ENCODE assay signal across 11 cellular contexts in genomic region chr1:19949016-19949415, GRCh38.
A peak's percentile ranks its signal among the peaks of the same experiment; 100 is the strongest.
DNase-seq lines count a peak whose midpoint lies in the region; TF ChIP-seq lines count a peak whose summit lies in the region.
"Had no signal": no experiment of that assay in that cellular context is flagged by ENCODE, and none has a peak within 500 bp of the region (broad histone marks: within the 10 kb centered on the region; RNA-seq: fewer than 3 reads in every experiment).

No MANE protein-coding gene starts in this region.

- H3K4me1 ChIP-seq in tibial artery: no peaks in the 10 kb centered on the region

- H3K4me3 ChIP-seq in astrocyte of the spinal cord (ENCODE audit: low read depth, low read length) (no peak overlapping the region), tibial artery (no peak overlapping the region)
- H3K4me3 ChIP-seq: cardiac muscle cell, hepatocyte had no signal

- peaks cover 0 to 23% of the 10 kb centered on the region in 2 donors for H3K27me3 ChIP-seq in tibial artery
- H3K27me3 ChIP-seq: cardiac muscle cell, hepatocyte had no signal

- intact Hi-C loops in tibial artery (cut with DNase I; ENCODE audit: low total_unique reads): no loop called here

- no peak for TF ChIP-seq CTCF in AG09319 (IDR thresholded peaks at IDR 0.05; ENCODE audit: low read depth, low read length)
- TF ChIP-seq CTCF in astrocyte of the spinal cord (IDR thresholded peaks at IDR 0.05; ENCODE audit: low read depth, low read length): no peak
- TF ChIP-seq CTCF in tibial artery (IDR thresholded peaks at IDR 0.05): no peak
- no peak for TF ChIP-seq CTCF in GM10266 (IDR thresholded peaks at IDR 0.05; ENCODE audit: control insufficient read depth, insufficient read depth, low read depth, missing control alignments)

- H3K27ac ChIP-seq in tibial artery: no peak overlapping the region
- H3K27ac ChIP-seq: cardiac muscle cell, hepatocyte had no signal

- H3K36me3 ChIP-seq in tibial artery: no peaks in the 10 kb centered on the region
- H3K36me3 ChIP-seq: cardiac muscle cell had no signal

- H3K9me3 ChIP-seq in tibial artery: no peaks in the 10 kb centered on the region

- peak; percentile 15 for DNase-seq in AG09319 (ENCODE audit: extremely low read depth, low read depth)
- DNase-seq in HS-27A (ENCODE audit: low read depth): peak; percentile 23
- peak; percentile 69 for DNase-seq in astrocyte of the spinal cord (ENCODE audit: low read depth, low spot score)
- DNase-seq in islet precursor cell: peak; percentile 93
- no peak for DNase-seq in tibial artery
- DNase-seq in stimulated activated CD4-positive, alpha-beta T cell treated with anti-CD3 and anti-CD28 coated beads, Interleukin-2, amount 100 ng/mL, for 24 hours: no peak
- DNase-seq in GM10266 (ENCODE audit: extremely low spot score): no peak
- DNase-seq in activated T-cell treated with anti-CD3 and anti-CD28 coated beads for 4 hours: no peak
- DNase-seq: NCI-H187 had no signal

- in situ Hi-C loops in astrocyte of the spinal cord (cut with HindIII; ENCODE audit: low sequenced_read_pairs): no loop called here

Comparison
In these comparisons a context has a peak if more than half of its experiments do, and no peak if none do; other contexts are left out.
1. DNase-seq: peak in AG09319 (single experiment), HS-27A (single experiment), astrocyte of the spinal cord (single experiment) and islet precursor cell (single experiment); none in tibial artery (0 of 2), stimulated activated CD4-positive, alpha-beta T cell treated with anti-CD3 and anti-CD28 coated beads, Interleukin-2, amount 100 ng/mL, for 24 hours (0 of 2), GM10266 (single experiment) and activated T-cell treated with anti-CD3 and anti-CD28 coated beads for 4 hours (single experiment).